Comparison of ENCODE assay signal across 11 cellular contexts in genomic region chr11:117037952-117038350, GRCh38.
A peak's percentile ranks its signal among the peaks of the same experiment; 100 is the strongest.
DNase-seq lines count a peak whose midpoint lies in the region; ATAC-seq and TF ChIP-seq lines count a peak whose summit lies in the region.
"Had no signal": no experiment of that assay in that cellular context is flagged by ENCODE, and none has a peak within 500 bp of the region (broad histone marks: within the 10 kb centered on the region; RNA-seq: fewer than 3 reads in every experiment).

No MANE protein-coding gene starts in this region.

- peaks cover 13% of the 10 kb centered on the region; the same call in 1 of the 2 replicates for H4K20me1 ChIP-seq in MM.1S (ENCODE audit: insufficient read depth, low read length)

- peaks cover 94% of the 10 kb centered on the region for H3K79me2 ChIP-seq in MM.1S (ENCODE audit: low read length)

- H3K9me2 ChIP-seq in MM.1S (replicated peaks; ENCODE audit: insufficient read depth, low read length): no peaks in the 10 kb centered on the region

- no peak overlapping the region for H3K27ac ChIP-seq in CD8-positive, alpha-beta memory T cell (ENCODE audit: low read depth, low read length)
- H3K27ac ChIP-seq in MM.1S (ENCODE audit: low read length): peak overlapping the region; percentile 30; the same call in 1 of the 2 replicates
- no peak overlapping the region for H3K27ac ChIP-seq in mesenchymal stem cell (ENCODE audit: low read length, poor library complexity, severe bottlenecking)
- H3K27ac ChIP-seq: Peyer's patch had no signal

- TF ChIP-seq CTCF in MM.1S (IDR thresholded peaks at IDR 0.05; ENCODE audit: low read length): no peak

- peaks cover 13% of the 10 kb centered on the region for H3K79me1 ChIP-seq in mesenchymal stem cell (replicated peaks; ENCODE audit: low read length, poor library complexity, severe bottlenecking)

- no peak for DNase-seq in CD8-positive, alpha-beta memory T cell
- DNase-seq in MM.1S: no peak
- no peak for DNase-seq in activated naive CD8-positive, alpha-beta T cell treated with anti-CD3 and anti-CD28 coated beads, Interleukin-2, amount 50 U/mL, for 24 hours
- no peak for DNase-seq in naive thymus-derived CD8-positive, alpha-beta T cell
- no peak for DNase-seq in mesenchymal stem cell
- DNase-seq in cerebellum (ENCODE audit: low spot score): no peak
- DNase-seq: effector CD4-positive, alpha-beta T cell; NCI-H1092 treated with DMSO at 0.1 percent for 48 hours; Peyer's patch had no signal

- CTCF ChIA-PET in CD8-positive, alpha-beta memory T cell (lab: Charles Lee): interaction anchor here (0.8 kb wide), 1 partner anchor 107 kb away, joined by 3 read pairs; no protein-coding TSS in a partner anchor

- H3K27me3 ChIP-seq in CD8-positive, alpha-beta memory T cell (ENCODE audit: insufficient read depth, low read length, poor library complexity, severe bottlenecking): no peaks in the 10 kb centered on the region
- H3K27me3 ChIP-seq in MM.1S (replicated peaks; ENCODE audit: insufficient read depth, low read length) (no peaks in the 10 kb centered on the region), mesenchymal stem cell (ENCODE audit: control insufficient read depth in 1 of 2, insufficient read depth in 1 of 2, low read length in 2 of 2) (no peaks in the 10 kb centered on the region)
- H3K27me3 ChIP-seq: Peyer's patch had no signal

- H3K9ac ChIP-seq in MM.1S (ENCODE audit: low read length): no peak overlapping the region
- H3K9ac ChIP-seq in mesenchymal stem cell (ENCODE audit: low read length): no peak overlapping the region

- no peak overlapping the region for H2AFZ ChIP-seq in MM.1S (ENCODE audit: low read length)
- no peak overlapping the region for H2AFZ ChIP-seq in mesenchymal stem cell (ENCODE audit: low read depth, low read length)

- peak overlapping the region in 5 of 7 donors; percentile 32 to 61 (median 43) for H3K4me3 Mint-ChIP-seq in CD8-positive, alpha-beta memory T cell
- H3K4me3 Mint-ChIP-seq in activated naive CD8-positive, alpha-beta T cell treated with anti-CD3 and anti-CD28 coated beads, Interleukin-2, amount 50 U/mL, for 24 hours: no peak overlapping the region
- H3K4me3 Mint-ChIP-seq in naive thymus-derived CD8-positive, alpha-beta T cell: peak overlapping the region in 9 of 10 donors; percentile 0 to 72 (median 49)

- no peak overlapping the region for H2BK120ac ChIP-seq in mesenchymal stem cell (ENCODE audit: low read depth, low read length)

- POLR2A ChIA-PET in CD8-positive, alpha-beta memory T cell (lab: Charles Lee): no interaction called here
- POLR2A ChIA-PET in naive thymus-derived CD8-positive, alpha-beta T cell (lab: Charles Lee): interaction anchor here (0.7 kb wide), 2 partner anchors 18 to 102 kb away, joined by 3 to 4 read pairs; no protein-coding TSS in a partner anchor

- H3K4ac ChIP-seq in mesenchymal stem cell (ENCODE audit: low read depth in 1 of 2, low read length in 2 of 2): no peak overlapping the region

- H2BK15ac ChIP-seq in mesenchymal stem cell (ENCODE audit: low read depth, poor library complexity, severe bottlenecking): no peak overlapping the region

- H2BK5ac ChIP-seq in mesenchymal stem cell (ENCODE audit: low read depth, low read length, poor library complexity, severe bottlenecking): no peak overlapping the region

- H3F3A ChIP-seq in MM.1S (ENCODE audit: insufficient read depth, low read length): peaks cover 6% of the 10 kb centered on the region; the same call in 1 of the 2 replicates

- H3K14ac ChIP-seq in mesenchymal stem cell (ENCODE audit: low read length in 2 of 2): no peak overlapping the region

- no peaks in the 10 kb centered on the region for H3K9me3 Mint-ChIP-seq in CD8-positive, alpha-beta memory T cell
- H3K9me3 Mint-ChIP-seq in activated naive CD8-positive, alpha-beta T cell treated with anti-CD3 and anti-CD28 coated beads, Interleukin-2, amount 50 U/mL, for 24 hours: no peaks in the 10 kb centered on the region
- H3K9me3 Mint-ChIP-seq in naive thymus-derived CD8-positive, alpha-beta T cell: no peaks in the 10 kb centered on the region

- H4K91ac ChIP-seq in mesenchymal stem cell (ENCODE audit: low read length): no peak overlapping the region

- no peaks in the 10 kb centered on the region for H3K9me3 ChIP-seq in CD8-positive, alpha-beta memory T cell (ENCODE audit: low read length)
- H3K9me3 ChIP-seq in MM.1S (replicated peaks; ENCODE audit: insufficient read depth, low read length) (no peaks in the 10 kb centered on the region), mesenchymal stem cell (ENCODE audit: control insufficient read depth, low read length) (no peaks in the 10 kb centered on the region)
- H3K9me3 ChIP-seq: HAP-1, Peyer's patch had no signal

- peak overlapping the region; percentile 3; the same call in 1 of the 2 replicates for H3K4me2 ChIP-seq in MM.1S (ENCODE audit: low read depth, low read length)
- H3K4me2 ChIP-seq in mesenchymal stem cell (ENCODE audit: low read length, poor library complexity, severe bottlenecking): no peak overlapping the region

- H3K18ac ChIP-seq in mesenchymal stem cell (ENCODE audit: low read depth in 1 of 2, low read length in 2 of 2): no peak overlapping the region

- H3K4me1 Mint-ChIP-seq in CD8-positive, alpha-beta memory T cell: peaks cover 73 to 89% (median 86%) of the 10 kb centered on the region in 3 donors
- peaks cover 68% of the 10 kb centered on the region for H3K4me1 Mint-ChIP-seq in activated naive CD8-positive, alpha-beta T cell treated with anti-CD3 and anti-CD28 coated beads, Interleukin-2, amount 50 U/mL, for 24 hours
- H3K4me1 Mint-ChIP-seq in naive thymus-derived CD8-positive, alpha-beta T cell: peaks cover 28 to 82% (median 67%) of the 10 kb centered on the region in 4 donors

- no peak overlapping the region for H3K23ac ChIP-seq in mesenchymal stem cell (ENCODE audit: low read length in 2 of 2)

- H3K27me3 Mint-ChIP-seq in CD8-positive, alpha-beta memory T cell: no peaks in the 10 kb centered on the region
- H3K27me3 Mint-ChIP-seq in activated naive CD8-positive, alpha-beta T cell treated with anti-CD3 and anti-CD28 coated beads, Interleukin-2, amount 50 U/mL, for 24 hours: no peaks in the 10 kb centered on the region
- H3K27me3 Mint-ChIP-seq in naive thymus-derived CD8-positive, alpha-beta T cell: no peaks in the 10 kb centered on the region

- 96% methylated on average over 1 of the region's 1 CpG for WGBS in mesenchymal stem cell

- H3K27ac Mint-ChIP-seq in CD8-positive, alpha-beta memory T cell: peak overlapping the region in 7 of 8 donors; percentile 73 to 93 (median 85)
- peak overlapping the region; percentile 70 for H3K27ac Mint-ChIP-seq in activated naive CD8-positive, alpha-beta T cell treated with anti-CD3 and anti-CD28 coated beads, Interleukin-2, amount 50 U/mL, for 24 hours
- peak overlapping the region; percentile 69 to 94 (median 87) for H3K27ac Mint-ChIP-seq in naive thymus-derived CD8-positive, alpha-beta T cell

- H3K36me3 ChIP-seq in CD8-positive, alpha-beta memory T cell (ENCODE audit: insufficient read depth, low read length): no peaks in the 10 kb centered on the region
- no peaks in the 10 kb centered on the region for H3K36me3 ChIP-seq in MM.1S (replicated peaks; ENCODE audit: insufficient read depth, low read length)
- H3K36me3 ChIP-seq in mesenchymal stem cell (ENCODE audit: control insufficient read depth in 1 of 2, insufficient read depth in 2 of 2, low read depth in 1 of 2, low read length in 2 of 2): no peaks in the 10 kb centered on the region
- H3K36me3 ChIP-seq: HAP-1, Peyer's patch had no signal

- ATAC-seq in activated naive CD8-positive, alpha-beta T cell treated with anti-CD3 and anti-CD28 coated beads, Interleukin-2, amount 50 U/mL, for 24 hours: no peak
- peak; percentile 31 to 53 for ATAC-seq in naive thymus-derived CD8-positive, alpha-beta T cell
- no peak for ATAC-seq in HG03432 (IDR thresholded peaks at IDR 0.05; ENCODE audit: unreplicated experiment)

- H4K8ac ChIP-seq in mesenchymal stem cell (ENCODE audit: low read length): no peak overlapping the region

- H3K4me3 ChIP-seq in CD8-positive, alpha-beta memory T cell (ENCODE audit: low read length): no peak overlapping the region
- H3K4me3 ChIP-seq in MM.1S (ENCODE audit: low read length): no peak overlapping the region
- no peak overlapping the region for H3K4me3 ChIP-seq in mesenchymal stem cell (ENCODE audit: insufficient read depth in 1 of 2, low read depth in 1 of 2, low read length in 2 of 2)
- H3K4me3 ChIP-seq: HAP-1, Peyer's patch had no signal

- H3K36me3 Mint-ChIP-seq in CD8-positive, alpha-beta memory T cell: peaks cover 0 to 9% (median 0%) of the 10 kb centered on the region in 3 donors
- no peaks in the 10 kb centered on the region for H3K36me3 Mint-ChIP-seq in activated naive CD8-positive, alpha-beta T cell treated with anti-CD3 and anti-CD28 coated beads, Interleukin-2, amount 50 U/mL, for 24 hours (ENCODE audit: low read depth)
- peaks cover 0 to 2% (median 0%) of the 10 kb centered on the region in 3 donors for H3K36me3 Mint-ChIP-seq in naive thymus-derived CD8-positive, alpha-beta T cell

- H2AK5ac ChIP-seq in mesenchymal stem cell (ENCODE audit: low read length, severe bottlenecking): no peak overlapping the region

- H2BK12ac ChIP-seq in mesenchymal stem cell (ENCODE audit: low read length in 2 of 2): no peak overlapping the region

- H3K4me1 ChIP-seq in CD8-positive, alpha-beta memory T cell (ENCODE audit: insufficient read depth, low read length): peaks cover 34% of the 10 kb centered on the region
- H3K4me1 ChIP-seq in MM.1S (ENCODE audit: low read length): peaks cover 12% of the 10 kb centered on the region
- H3K4me1 ChIP-seq in mesenchymal stem cell (ENCODE audit: control insufficient read depth, insufficient read depth, low read depth, low read length): no peaks in the 10 kb centered on the region

Comparison
In these comparisons a context has a peak if more than half of its experiments do, and no peak if none do; other contexts are left out.
1. ATAC-seq: peak in naive thymus-derived CD8-positive, alpha-beta T cell (2 of 2); none in activated naive CD8-positive, alpha-beta T cell treated with anti-CD3 and anti-CD28 coated beads, Interleukin-2, amount 50 U/mL, for 24 hours (single experiment) and HG03432 (single experiment).
2. Peak in every context shown above with its lines, with median percentiles within 50 percentile points of each other: H3K27ac Mint-ChIP-seq.